9 cellular contexts compared by ENCODE assay signal in the genomic region with DNA sequence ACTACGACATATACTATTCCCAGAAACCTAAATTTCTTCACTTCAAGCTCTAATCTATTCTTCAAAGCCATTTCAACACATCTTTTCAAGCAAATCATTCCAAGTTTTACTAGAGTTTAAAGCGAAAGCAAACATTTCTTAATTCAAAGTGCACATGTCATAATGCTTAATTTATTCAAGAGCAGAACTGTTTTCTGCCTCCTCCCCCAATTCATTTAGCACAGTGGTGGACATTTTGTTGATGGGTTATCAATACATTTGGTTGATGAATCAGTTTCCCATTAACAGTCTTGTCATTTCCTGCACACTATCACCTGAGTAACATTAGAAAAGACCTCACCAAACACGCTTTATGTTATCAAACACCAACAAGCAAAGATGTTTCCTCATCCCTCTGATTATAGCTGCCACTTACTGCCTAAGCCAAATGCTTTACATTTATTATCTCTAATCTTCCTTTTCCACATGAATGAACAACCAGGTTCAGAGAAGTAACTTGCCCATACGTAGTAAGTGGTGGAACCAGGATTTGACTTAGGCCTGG. TPM values are rescaled to one million over a fixed set of nuclear protein-coding genes. Genes with fewer than 3 reads are reported as not detected.
DNase-seq lines count a peak whose midpoint lies in the region; ATAC-seq and TF ChIP-seq lines count a peak whose summit lies in the region.
"Had no signal": no experiment of that assay in that cellular context is flagged by ENCODE, and none has a peak within 500 bp of the region (broad histone marks: within the 10 kb centered on the region; RNA-seq: fewer than 3 reads in every experiment).

No MANE protein-coding gene starts in this region.

- no peak for ATAC-seq in GM21423 (IDR thresholded peaks at IDR 0.05; ENCODE audit: unreplicated experiment)

- peaks cover 40% of the 10 kb centered on the region for H3K36me3 Mint-ChIP-seq in activated CD4-positive, alpha-beta memory T cell treated with anti-CD3 and anti-CD28 coated beads for 36 hours

- intact Hi-C loops in activated CD4-positive, alpha-beta memory T cell treated with anti-CD3 and anti-CD28 coated beads for 36 hours (cut with micrococcal nuclease) = loop anchor here (2.0 to 10.0 kb wide), 5 partner anchors 53 to 855 kb away; a partner anchor contains a TSS

- H3K27ac Mint-ChIP-seq in activated CD4-positive, alpha-beta memory T cell treated with anti-CD3 and anti-CD28 coated beads for 36 hours = peak overlapping the region; percentile 98

- H3K4me3 Mint-ChIP-seq in activated CD4-positive, alpha-beta memory T cell treated with anti-CD3 and anti-CD28 coated beads for 36 hours = peak overlapping the region; percentile 98

- peaks cover 63% of the 10 kb centered on the region for H4K20me1 ChIP-seq in hepatocyte (ENCODE audit: insufficient read depth, poor library complexity, severe bottlenecking)

- H3K4me1 Mint-ChIP-seq in activated CD4-positive, alpha-beta memory T cell treated with anti-CD3 and anti-CD28 coated beads for 36 hours (ENCODE audit: low read depth) = peaks cover 50% of the 10 kb centered on the region

- H3K4me1 ChIP-seq in hepatocyte (ENCODE audit: insufficient read depth) = peaks cover 25% of the 10 kb centered on the region
- peaks cover 13% of the 10 kb centered on the region for H3K4me1 ChIP-seq in stomach smooth muscle (ENCODE audit: control insufficient read depth, insufficient read depth, low read length)

- H3K36me3 ChIP-seq in hepatocyte (replicated peaks; ENCODE audit: insufficient read depth, low read depth) = no peaks in the 10 kb centered on the region
- H3K36me3 ChIP-seq in stomach smooth muscle (ENCODE audit: control insufficient read depth in 2 of 2, insufficient read depth in 2 of 2, low read length in 2 of 2) = peaks cover 0 to 3% of the 10 kb centered on the region in 2 donors

- POLR2A ChIA-PET in activated CD4-positive, alpha-beta memory T cell treated with anti-CD3 and anti-CD28 coated beads for 36 hours (lab: Charles Lee) = interaction anchor here (0.6 to 3.0 kb wide), 4 partner anchors 9 to 674 kb away, joined by 3 to 14 read pairs (median 7); a partner anchor contains a TSS

- H3K79me2 ChIP-seq in hepatocyte = peaks cover 63% of the 10 kb centered on the region

- DNase-seq in NOMO-1 treated with DMSO at 0.1 percent for 48 hours (lab: John Stamatoyannopoulos, UW; ENCODE audit: unreplicated experiment) (peak; percentile 33), NOMO-1 treated with dmso at 0.1 percent for 144 hours (lab: John Stamatoyannopoulos, UW; ENCODE audit: unreplicated experiment) (no peak), hepatocyte (ENCODE audit: low spot score) (no peak)
- no peak for DNase-seq in activated CD4-positive, alpha-beta memory T cell treated with anti-CD3 and anti-CD28 coated beads for 36 hours
- DNase-seq in activated effector memory CD4-positive, alpha-beta T cell treated with anti-CD3 and anti-CD28 coated beads, Interleukin-2, amount 50 U/mL, for 16 hours = no peak
- DNase-seq in activated CD4-positive, CD25-positive, alpha-beta regulatory T cell (lab: John Stamatoyannopoulos, UW) = no peak
- DNase-seq: NCI-H1417 treated with DMSO at 0.1 percent for 48 hours had no signal

- H3K9me3 ChIP-seq in hepatocyte (ENCODE audit: low read depth) (no peaks in the 10 kb centered on the region), stomach smooth muscle (ENCODE audit: control insufficient read depth in 2 of 2, low read length in 2 of 2) (no peaks in the 10 kb centered on the region)

- H3K4me2 ChIP-seq in hepatocyte = peak overlapping the region; percentile 85

- peak overlapping the region in 1 of 2 donors; percentile 98 for H3K9ac ChIP-seq in stomach smooth muscle (ENCODE audit: low read length in 2 of 2)

- CTCF ChIA-PET in activated CD4-positive, alpha-beta memory T cell treated with anti-CD3 and anti-CD28 coated beads for 36 hours (lab: Charles Lee) = interaction anchor here (1.0 to 4.7 kb wide), 5 partner anchors 8 to 298 kb away, joined by 3 to 69 read pairs (median 4); no protein-coding TSS in a partner anchor

- no peaks in the 10 kb centered on the region for H3K27me3 Mint-ChIP-seq in activated CD4-positive, alpha-beta memory T cell treated with anti-CD3 and anti-CD28 coated beads for 36 hours

- H3K4me3 ChIP-seq in hepatocyte (peak overlapping the region; percentile 99), stomach smooth muscle (ENCODE audit: low read length in 2 of 2) (peak overlapping the region; percentile 91)

- H3K9me2 ChIP-seq in hepatocyte (replicated peaks; ENCODE audit: insufficient read depth) = no peaks in the 10 kb centered on the region

- no peak for TF ChIP-seq CTCF in hepatocyte (IDR thresholded peaks at IDR 0.05; ENCODE audit: poor library complexity)

- 20% methylated on average over 4 of the region's 4 CpGs for WGBS in hepatocyte (ENCODE audit: low lambda C conversion rate, missing lambda C conversion rate)

- H3K9me3 Mint-ChIP-seq in activated CD4-positive, alpha-beta memory T cell treated with anti-CD3 and anti-CD28 coated beads for 36 hours = no peaks in the 10 kb centered on the region

- H3K27me3 ChIP-seq in hepatocyte (no peaks in the 10 kb centered on the region), stomach smooth muscle (ENCODE audit: control insufficient read depth in 1 of 2, insufficient read depth in 2 of 2, low read length in 2 of 2) (no peaks in the 10 kb centered on the region)

- H3K27ac ChIP-seq in hepatocyte = peak overlapping the region; percentile 100
- H3K27ac ChIP-seq in stomach smooth muscle (ENCODE audit: low read length) = no peak overlapping the region

- H2AFZ ChIP-seq in hepatocyte = no peak overlapping the region

RNA-seq across cellular contexts. Expression of a gene that starts 2.0 kb away (rescaled TPM):
- 100 to 1,000 TPM; 133 to 136 TPM for total RNA-seq in activated CD4-positive, alpha-beta memory T cell treated with anti-CD3 and anti-CD28 coated beads for 36 hours
- total RNA-seq in hepatocyte = 42.2 and 53.2 TPM in 2 replicates
- 71.4 and 84.7 TPM in 2 replicates for polyA plus RNA-seq in hepatocyte

RNA-seq across cellular contexts. Expression of a gene that starts 51.0 kb away (rescaled TPM):
- 10 to 100 TPM; 34.7 to 37.2 TPM for total RNA-seq in activated CD4-positive, alpha-beta memory T cell treated with anti-CD3 and anti-CD28 coated beads for 36 hours
- 10.8 and 14.2 TPM in 2 replicates for total RNA-seq in hepatocyte
- 32.6 and 35.2 TPM in 2 replicates for polyA plus RNA-seq in hepatocyte

RNA-seq across cellular contexts. Expression of a gene that starts 56.0 kb away (rescaled TPM):
- 1 to 10 TPM; 1.5 to 2.1 TPM for total RNA-seq in activated CD4-positive, alpha-beta memory T cell treated with anti-CD3 and anti-CD28 coated beads for 36 hours
- 8.2 and 10.7 TPM in 2 replicates for total RNA-seq in hepatocyte
- polyA plus RNA-seq in hepatocyte = 8.3 and 11.0 TPM in 2 replicates

RNA-seq across cellular contexts. Expression of a gene that starts 56.6 kb away (rescaled TPM):
- total RNA-seq in activated CD4-positive, alpha-beta memory T cell treated with anti-CD3 and anti-CD28 coated beads for 36 hours = under 1 TPM; 0.17 to 0.85 TPM
- total RNA-seq in hepatocyte = 29.6 and 34.3 TPM in 2 replicates
- polyA plus RNA-seq in hepatocyte = 29.9 and 38.7 TPM in 2 replicates
